Comparison of ENCODE assay signal across 13 cellular contexts in the genomic region with DNA sequence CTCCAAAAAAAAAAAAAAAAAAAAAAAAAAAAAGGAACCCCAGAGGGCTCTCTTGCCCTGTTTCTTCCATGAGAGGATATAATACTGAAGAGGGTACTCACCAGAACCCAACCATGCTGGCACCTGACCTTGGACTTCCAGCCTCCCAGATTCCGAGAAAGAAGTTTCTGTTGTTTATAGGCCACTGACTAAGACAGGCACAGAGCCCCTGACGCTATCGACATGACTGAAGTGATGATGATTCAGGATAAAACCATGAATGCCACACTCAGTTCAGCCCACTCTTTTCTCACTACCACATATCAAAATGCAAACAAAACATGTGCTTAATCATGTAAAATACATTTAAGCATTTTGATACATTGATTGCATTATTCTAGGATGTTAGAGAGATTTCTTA.
DNase-seq lines count a peak whose midpoint lies in the region; ATAC-seq and TF ChIP-seq lines count a peak whose summit lies in the region.
"Had no signal": no experiment of that assay in that cellular context is flagged by ENCODE, and none has a peak within 500 bp of the region (broad histone marks: within the 10 kb centered on the region; RNA-seq: fewer than 3 reads in every experiment).

No MANE protein-coding gene starts in this region.

- H3K4me2 ChIP-seq in neural progenitor cell: no peak overlapping the region

- no peak for ATAC-seq in SK-N-SH treated with all-trans-retinoic acid at 6 μM for 48 hours
- no peak for ATAC-seq in GM18502 (IDR thresholded peaks at IDR 0.05; ENCODE audit: poor library complexity, unreplicated experiment)
- ATAC-seq: lower lobe of right lung had no signal

- H3K27me3 ChIP-seq in neural progenitor cell: no peaks in the 10 kb centered on the region

- no peaks in the 10 kb centered on the region for H3K4me1 ChIP-seq in neural progenitor cell
- H3K4me1 ChIP-seq: heart right ventricle, lower lobe of right lung had no signal

- H2AFZ ChIP-seq in neural progenitor cell (replicated peaks): no peak overlapping the region

- H3K27me3 Mint-ChIP-seq in HFFc6 (ENCODE audit: insufficient read depth): peaks cover 4% of the 10 kb centered on the region
- no peaks in the 10 kb centered on the region for H3K27me3 Mint-ChIP-seq in neural progenitor cell (ENCODE audit: insufficient read depth, low read depth)

- TF ChIP-seq CTCF in HFFc6 (IDR thresholded peaks at IDR 0.05) (no peak), neural progenitor cell (IDR thresholded peaks at IDR 0.05) (no peak)

- DNase-seq in AG20443 (ENCODE audit: low spot score) (peak; percentile 41), HFFc6 (peak; percentile 39), amniotic epithelial cell (ENCODE audit: low read depth) (peak; percentile 79), neural progenitor cell (ENCODE audit: low spot score) (no peak), kidney tubule cell (ENCODE audit: low spot score) (no peak)
- DNase-seq: activated gamma-delta T cell treated with Interleukin-2 at 50 U/mL for 16 hours, DMS153, heart right ventricle, lower lobe of right lung, NCI-H446 treated with DMSO at 0.1 percent for 48 hours, substantia nigra had no signal

- H3K27ac Mint-ChIP-seq in HFFc6 (no peak overlapping the region), neural progenitor cell (peak overlapping the region; percentile 54)

- peaks cover 7% of the 10 kb centered on the region for H3K4me1 Mint-ChIP-seq in HFFc6 (ENCODE audit: low read depth)
- H3K4me1 Mint-ChIP-seq in neural progenitor cell: no peaks in the 10 kb centered on the region

- no peaks in the 10 kb centered on the region for H3K79me2 ChIP-seq in neural progenitor cell (ENCODE audit: low read depth)

- H3K36me3 Mint-ChIP-seq in HFFc6 (ENCODE audit: low read depth) (no peaks in the 10 kb centered on the region), neural progenitor cell (no peaks in the 10 kb centered on the region)

- H3K9me3 Mint-ChIP-seq in HFFc6 (no peaks in the 10 kb centered on the region), neural progenitor cell (peaks cover 2% of the 10 kb centered on the region)

- no peaks in the 10 kb centered on the region for H3F3A ChIP-seq in neural progenitor cell (ENCODE audit: low read depth)

- no peak overlapping the region for H3K9ac ChIP-seq in neural progenitor cell

- H3K36me3 ChIP-seq in neural progenitor cell: no peaks in the 10 kb centered on the region
- H3K36me3 ChIP-seq: heart right ventricle, lower lobe of right lung had no signal

- no peak overlapping the region for H3K4me3 Mint-ChIP-seq in HFFc6
- H3K4me3 Mint-ChIP-seq in neural progenitor cell: no peak overlapping the region

- H4K20me1 ChIP-seq in neural progenitor cell (ENCODE audit: low read depth): no peaks in the 10 kb centered on the region

- H3K27ac ChIP-seq in neural progenitor cell: no peak overlapping the region
- H3K27ac ChIP-seq: heart right ventricle, lower lobe of right lung had no signal

- H3K4me3 ChIP-seq in neural progenitor cell: no peak overlapping the region
- H3K4me3 ChIP-seq: heart right ventricle, lower lobe of right lung had no signal

- H3K9me3 ChIP-seq in neural progenitor cell (ENCODE audit: low read depth): no peaks in the 10 kb centered on the region
- H3K9me3 ChIP-seq: lower lobe of right lung had no signal

TF ChIP-seq in SK-N-SH treated with all-trans-retinoic acid at 6 μM for 48 hours, 23 proteins besides CTCF, POLR2A, EP300 and RAD21:
- TF ChIP-seq ZNF565 (CRISPR knock-in tag; conservative IDR thresholded peaks at IDR 0.05; ENCODE audit: low read depth): no peak
- TF ChIP-seq, protein P1, sequence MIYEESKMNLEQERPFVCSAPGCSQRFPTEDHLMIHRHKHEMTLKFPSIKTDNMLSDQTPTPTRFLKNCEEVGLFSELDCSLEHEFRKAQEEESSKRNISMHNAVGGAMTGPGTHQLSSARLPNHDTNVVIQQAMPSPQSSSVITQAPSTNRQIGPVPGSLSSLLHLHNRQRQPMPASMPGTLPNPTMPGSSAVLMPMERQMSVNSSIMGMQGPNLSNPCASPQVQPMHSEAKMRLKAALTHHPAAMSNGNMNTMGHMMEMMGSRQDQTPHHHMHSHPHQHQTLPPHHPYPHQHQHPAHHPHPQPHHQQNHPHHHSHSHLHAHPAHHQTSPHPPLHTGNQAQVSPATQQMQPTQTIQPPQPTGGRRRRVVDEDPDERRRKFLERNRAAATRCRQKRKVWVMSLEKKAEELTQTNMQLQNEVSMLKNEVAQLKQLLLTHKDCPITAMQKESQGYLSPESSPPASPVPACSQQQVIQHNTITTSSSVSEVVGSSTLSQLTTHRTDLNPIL (CRISPR knock-in tag; IDR thresholded peaks at IDR 0.05; ENCODE audit: low read depth): no peak
- TF ChIP-seq TOX (CRISPR knock-in tag; IDR thresholded peaks at IDR 0.05; ENCODE audit: borderline replicate concordance): no peak
- TF ChIP-seq ZFP3 (CRISPR knock-in tag; IDR thresholded peaks at IDR 0.05): no peak
- TF ChIP-seq RARB (CRISPR knock-in tag; IDR thresholded peaks at IDR 0.05): no peak
- TF ChIP-seq BACH2 (CRISPR knock-in tag; IDR thresholded peaks at IDR 0.05; ENCODE audit: borderline replicate concordance): no peak
- no peak for TF ChIP-seq ESRRG (CRISPR knock-in tag; IDR thresholded peaks at IDR 0.05)
- no peak for TF ChIP-seq OSR1 (CRISPR knock-in tag; IDR thresholded peaks at IDR 0.05)

Comparison
In these comparisons a context has a peak if more than half of its experiments do, and no peak if none do; other contexts are left out.
1. DNase-seq: peak in AG20443 (single experiment), HFFc6 (single experiment) and amniotic epithelial cell (single experiment); none in neural progenitor cell (single experiment) and kidney tubule cell (single experiment).